Comparison of ENCODE assay signal across 29 cellular contexts in the genomic region with DNA sequence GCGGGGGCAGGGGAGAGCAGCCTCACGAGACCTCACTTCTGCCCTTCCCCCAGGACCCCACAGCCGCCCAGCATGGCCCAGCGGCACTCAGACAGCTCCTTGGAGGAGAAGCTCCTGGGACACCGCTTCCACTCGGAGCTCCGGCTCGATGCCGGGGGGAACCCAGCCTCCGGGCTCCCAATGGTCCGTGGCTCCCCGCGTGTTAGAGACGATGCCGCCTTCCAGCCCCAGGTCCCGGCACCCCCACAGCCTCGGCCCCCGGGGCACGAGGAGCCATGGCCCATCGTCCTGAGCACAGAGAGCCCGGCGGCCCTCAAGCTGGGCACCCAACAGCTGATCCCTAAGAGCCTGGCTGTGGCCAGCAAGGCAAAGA. TPM values are rescaled to one million over a fixed set of nuclear protein-coding genes. Genes with fewer than 3 reads are reported as not detected.
"Had no signal": no experiment of that assay in that cellular context is flagged by ENCODE, and none has a peak within 500 bp of the region (broad histone marks: within the 10 kb centered on the region; RNA-seq: fewer than 3 reads in every experiment).

No MANE protein-coding gene starts in this region.

- H3K4me3 ChIP-seq: adrenal gland, coronary artery, esophagus squamous epithelium, gastrocnemius medialis, ovary, right lobe of liver, testis, upper lobe of left lung had no signal

- H3K4me1 ChIP-seq: adrenal gland had no signal

- FAIRE-seq: astrocyte, islet of Langerhans, small intestine, TTC549 had no signal

- H3K36me3 ChIP-seq: adrenal gland, gastrocnemius medialis, neutrophil, ovary, right lobe of liver, upper lobe of left lung had no signal

- ATAC-seq: activated CD4-positive, alpha-beta T cell treated with anti-CD3 and anti-CD28 coated beads for 36 hours; activated T-helper 17 cell treated with anti-CD3 and anti-CD28 coated beads, Interleukin-2, amount 50 U/mL, for 72 hours; gastrocnemius medialis; natural killer cell treated with Interleukin-12 subunit alpha and Interleukin-12 subunit beta and Interleukin-15 and Interleukin-18, amount 100 ng/mL, for 72 hours; right lobe of liver; SK-N-SH treated with all-trans-retinoic acid at 6 μM for 48 hours; T-cell had no signal

- H3K27ac ChIP-seq: adrenal gland, coronary artery, esophagus squamous epithelium, gastrocnemius medialis, neutrophil, ovary, right lobe of liver, testis, upper lobe of left lung had no signal

- H3K9me3 ChIP-seq: adrenal gland, esophagus squamous epithelium, gastrocnemius medialis, neutrophil, ovary, right lobe of liver, testis, upper lobe of left lung had no signal

- H3K27me3 ChIP-seq: adrenal gland, esophagus squamous epithelium, gastrocnemius medialis, ovary, right lobe of liver, testis, upper lobe of left lung had no signal

- DNase-seq: activated B cell treated with CpG ODN at 0.5 μM for 24 hours; activated CD4-positive, alpha-beta T cell treated with anti-CD3 and anti-CD28 coated beads, Interleukin-2, amount 50 U/mL, for 4 hours; activated CD8-positive, alpha-beta memory T cell treated with anti-CD3 and anti-CD28 coated beads for 24 hours; activated CD8-positive, alpha-beta memory T cell treated with anti-CD3 and anti-CD28 coated beads, Interleukin-2, amount 50 U/mL, for 4 hours; activated T-cell treated with anti-CD3 and anti-CD28 coated beads, Interleukin-2, amount 50 U/mL, for 24 hours; adrenal gland; esophagus squamous epithelium; gastrocnemius medialis; head of caudate nucleus; hypothalamus; mammary epithelial cell; small intestine; stimulated activated CD4-positive, alpha-beta T cell treated with anti-CD3 and anti-CD28 coated beads, Interleukin-15, amount 100 ng/mL, for 24 hours; stimulated activated CD4-positive, alpha-beta T cell treated with anti-CD3 and anti-CD28 coated beads, Interleukin-2, amount 100 ng/mL, for 48 hours; stimulated activated naive CD4-positive, alpha-beta T cell; T-cell; testis had no signal

RNA-seq across cellular contexts. Expression of a gene that starts 8.5 kb away (rescaled TPM):
- total RNA-seq: activated B cell treated with CpG ODN at 0.5 μM for 24 hours; activated CD4-positive, alpha-beta T cell treated with anti-CD3 and anti-CD28 coated beads for 36 hours; natural killer cell treated with Interleukin-12 subunit alpha and Interleukin-12 subunit beta and Interleukin-15 and Interleukin-18, amount 100 ng/mL, for 72 hours had no signal
